In genomic region chr17:33164556-33164881, GRCh38 we compare ENCODE assay signal across 1 cellular context.
A peak's percentile ranks its signal among the peaks of the same experiment; 100 is the strongest.
TF ChIP-seq lines count a peak whose summit lies in the region.

No MANE protein-coding gene starts in this region.

TF ChIP-seq in HepG2, 621 proteins besides CTCF, POLR2A, EP300 and RAD21 (continued from another document):
- TF ChIP-seq MNT (IDR thresholded peaks at IDR 0.05) = peak; percentile 45
